8 cellular contexts compared by ENCODE assay signal in genomic region chr19:30719991-30720329, GRCh38.
DNase-seq lines count a peak whose midpoint lies in the region; ATAC-seq lines count a peak whose summit lies in the region.

No MANE protein-coding gene starts in this region.

- no peaks in the 10 kb centered on the region for H3K79me1 ChIP-seq in trophoblast cell (ENCODE audit: low read length)

- H3K4ac ChIP-seq in trophoblast cell (ENCODE audit: low read depth, low read length), result no peak overlapping the region

- no peak overlapping the region for H4K12ac ChIP-seq in trophoblast cell (ENCODE audit: low read depth, low read length)

- no peaks in the 10 kb centered on the region for H3K9me3 ChIP-seq in trophoblast cell (ENCODE audit: insufficient read depth, low read depth, low read length)

- H2BK5ac ChIP-seq in trophoblast cell (ENCODE audit: low read depth, low read length, poor library complexity), result no peak overlapping the region

- ATAC-seq in Right ventricle myocardium superior (ENCODE audit: poor library complexity), result peak; percentile 70
- no peak for ATAC-seq in HG02623 (IDR thresholded peaks at IDR 0.05; ENCODE audit: unreplicated experiment)
- ATAC-seq in HG03139 (IDR thresholded peaks at IDR 0.05; ENCODE audit: unreplicated experiment), result no peak
- ATAC-seq in GM18520 (IDR thresholded peaks at IDR 0.05; ENCODE audit: unreplicated experiment), result no peak

- H3K4me1 ChIP-seq in trophoblast cell (ENCODE audit: control insufficient read depth in 1 of 2, insufficient read depth in 2 of 2, low read length in 2 of 2), result peaks cover 4 to 8% of the 10 kb centered on the region in 2 experiments

- no peaks in the 10 kb centered on the region for H3K27me3 ChIP-seq in trophoblast cell (ENCODE audit: insufficient read depth, low read length)

- DNase-seq in DMS79 (lab: John Stamatoyannopoulos, UW) (peak; percentile 41), SW480 (ENCODE audit: low spot score) (peak; percentile 19), Right ventricle myocardium superior (peak; percentile 52), trophoblast cell (no peak), SIG-M5 treated with dmso at 0.1 percent for 504 hours (lab: John Stamatoyannopoulos, UW; ENCODE audit: unreplicated experiment) (no peak)

- H3K14ac ChIP-seq in trophoblast cell (ENCODE audit: low read length), result no peak overlapping the region

- H2BK120ac ChIP-seq in trophoblast cell (ENCODE audit: insufficient read depth, low read length, poor library complexity), result no peak overlapping the region

- H3K27ac ChIP-seq in trophoblast cell (ENCODE audit: low read depth, low read length), result no peak overlapping the region

- H3K9ac ChIP-seq in trophoblast cell (ENCODE audit: low read length), result no peak overlapping the region

- no peaks in the 10 kb centered on the region for H3K79me2 ChIP-seq in trophoblast cell (ENCODE audit: control insufficient read depth, insufficient read depth, low read length, poor library complexity)

- no peak overlapping the region for H3K23ac ChIP-seq in trophoblast cell (ENCODE audit: low read length)

- no peak overlapping the region for H3K18ac ChIP-seq in trophoblast cell (ENCODE audit: low read length)

- WGBS in trophoblast cell (ENCODE audit: extremely low coverage, insufficient coverage, insufficient read length), result no CpG with 5 or more reads among the region's 9 CpGs

- H3K4me3 ChIP-seq in trophoblast cell (ENCODE audit: low read depth, low read length), result peak overlapping the region; percentile 41

- intact Hi-C loops in Right ventricle myocardium superior (cut with DNase I), result no loop called here

- no peaks in the 10 kb centered on the region for H3K36me3 ChIP-seq in trophoblast cell (ENCODE audit: control insufficient read depth in 1 of 2, insufficient read depth in 2 of 2, low read length in 2 of 2)

- peak overlapping the region; percentile 63 for H3K4me2 ChIP-seq in trophoblast cell (ENCODE audit: low read length)

- H4K91ac ChIP-seq in trophoblast cell (ENCODE audit: low read depth, low read length), result peak overlapping the region; percentile 59

- H2BK12ac ChIP-seq in trophoblast cell (ENCODE audit: low read length), result peak overlapping the region; percentile 6

- peak overlapping the region; percentile 66 for H4K8ac ChIP-seq in trophoblast cell (ENCODE audit: low read depth, low read length)

- peak overlapping the region; percentile 48 for H2AFZ ChIP-seq in trophoblast cell (ENCODE audit: insufficient read depth, low read length, poor library complexity)

- H2AK5ac ChIP-seq in trophoblast cell (ENCODE audit: low read length), result no peak overlapping the region

Comparison
In these comparisons a context has a peak if more than half of its experiments do, and no peak if none do; other contexts are left out.
1. DNase-seq: peak in DMS79 (single experiment), SW480 (single experiment) and Right ventricle myocardium superior (single experiment); none in trophoblast cell (0 of 2) and SIG-M5 treated with dmso at 0.1 percent for 504 hours (single experiment).